1 cellular context compared by ENCODE assay signal in genomic region chr20:32110173-32110704, GRCh38.
A peak's percentile ranks its signal among the peaks of the same experiment; 100 is the strongest.
TF ChIP-seq lines count a peak whose summit lies in the region.

No MANE protein-coding gene starts in this region.

TF ChIP-seq in K562, 482 proteins besides CTCF, POLR2A, EP300 and RAD21:
- TF ChIP-seq NCOA6 (IDR thresholded peaks at IDR 0.05): no peak
- no peak for TF ChIP-seq ZNF785 (CRISPR knock-in tag; IDR thresholded peaks at IDR 0.05)
- 0 out of 2 replicates have a peak, but pooled peaks have one; percentile 27 for TF ChIP-seq THRB (CRISPR knock-in tag; conservative IDR thresholded peaks at IDR 0.05)
- 0 out of 2 replicates have a peak, but pooled peaks have one; percentile 23 for TF ChIP-seq PML (IDR thresholded peaks at IDR 0.05; ENCODE audit: low read length)
- TF ChIP-seq IRF2 (CRISPR knock-in tag; IDR thresholded peaks at IDR 0.05): no peak
- peak; percentile 19; the same call in 1 of the 2 replicates for TF ChIP-seq FOXP1 (CRISPR knock-in tag; IDR thresholded peaks at IDR 0.05)
- peak; percentile 7; the same call in 1 of the 2 replicates for TF ChIP-seq BRD4 (IDR thresholded peaks at IDR 0.05)
- TF ChIP-seq CXXC5 (CRISPR knock-in tag; IDR thresholded peaks at IDR 0.05): no peak
- 0 out of 2 replicates have a peak, but pooled peaks have one; percentile 12 for TF ChIP-seq ARID4B (CRISPR knock-in tag; IDR thresholded peaks at IDR 0.05)
- TF ChIP-seq OTX1 (CRISPR knock-in tag; IDR thresholded peaks at IDR 0.05): 0 out of 2 replicates have a peak, but pooled peaks have one; percentile 19
- no peak for TF ChIP-seq ZNF561 (CRISPR knock-in tag; conservative IDR thresholded peaks at IDR 0.05)
- no peak for TF ChIP-seq PHB2 (IDR thresholded peaks at IDR 0.05; ENCODE audit: low read depth)
TF ChIP-seq in K562: peak in this region for 6.
